8 cellular contexts compared by ENCODE assay signal in the genomic region with DNA sequence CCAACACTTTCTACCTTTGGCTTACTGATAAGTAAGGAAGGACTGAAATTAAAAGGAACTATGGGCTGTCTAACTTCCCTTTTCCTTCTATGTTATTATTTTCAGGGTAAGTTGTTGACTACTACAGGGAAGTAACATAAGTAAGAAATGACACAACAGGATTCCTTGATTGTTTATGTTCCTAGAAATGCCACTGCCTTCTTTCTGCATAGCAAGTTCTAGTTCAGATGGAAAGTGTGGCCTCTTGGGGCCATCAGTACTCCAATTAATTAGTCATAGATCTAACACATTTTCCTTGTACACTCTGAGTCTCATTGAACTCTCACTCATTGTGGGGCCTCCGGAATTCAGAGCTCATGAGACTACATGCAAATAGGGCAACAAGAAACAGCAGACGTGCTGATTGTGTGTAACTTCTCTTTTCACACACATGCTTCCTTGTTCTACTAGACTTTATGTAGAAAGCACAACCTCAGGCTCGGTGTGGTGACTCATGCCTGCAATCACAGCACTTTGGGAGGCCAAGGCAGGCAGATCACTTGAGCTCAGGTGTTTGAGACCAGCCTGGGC. TPM values are rescaled to one million over a fixed set of nuclear protein-coding genes. Genes with fewer than 3 reads are reported as not detected.
DNase-seq lines count a peak whose midpoint lies in the region; ATAC-seq and TF ChIP-seq lines count a peak whose summit lies in the region.

No MANE protein-coding gene starts in this region.

- H3K9me3 ChIP-seq in CD4-positive, CD25-positive, alpha-beta regulatory T cell (ENCODE audit: control insufficient read depth in 2 of 2, low read length in 2 of 2), result no peaks in the 10 kb centered on the region

- no peak overlapping the region for H3K4me3 Mint-ChIP-seq in CD4-positive, CD25-positive, alpha-beta regulatory T cell
- H3K4me3 Mint-ChIP-seq in activated B cell treated with CpG ODN at 0.5 μM for 24 hours, result peak overlapping the region; percentile 15
- H3K4me3 Mint-ChIP-seq in naive B cell, result peak overlapping the region in 3 of 8 donors; percentile 23 to 26 (median 25)

- H3K27me3 ChIP-seq in CD4-positive, CD25-positive, alpha-beta regulatory T cell (ENCODE audit: control insufficient read depth, insufficient read depth, low read length), result peaks cover 4% of the 10 kb centered on the region

- H3K27me3 Mint-ChIP-seq in CD4-positive, CD25-positive, alpha-beta regulatory T cell, result peaks cover 17% of the 10 kb centered on the region
- no peaks in the 10 kb centered on the region for H3K27me3 Mint-ChIP-seq in activated B cell treated with CpG ODN at 0.5 μM for 24 hours
- H3K27me3 Mint-ChIP-seq in naive B cell, result peaks cover 5 to 8% (median 7%) of the 10 kb centered on the region in 3 donors

- CTCF ChIA-PET in activated B cell treated with CpG ODN at 0.5 μM for 24 hours (lab: Charles Lee), result no interaction called here

- H3K4me1 ChIP-seq in CD4-positive, CD25-positive, alpha-beta regulatory T cell (ENCODE audit: control insufficient read depth, insufficient read depth, low read length, poor library complexity, severe bottlenecking), result no peaks in the 10 kb centered on the region

- DNase-seq in CD4-positive, CD25-positive, alpha-beta regulatory T cell, result peak in 1 of 3 donors; percentile 3
- DNase-seq in activated B cell treated with CpG ODN at 0.5 μM for 24 hours (no peak), naive B cell (peak; percentile 10), NCI-H2227 (lab: John Stamatoyannopoulos, UW; ENCODE audit: unreplicated experiment) (no peak), putamen (ENCODE audit: low spot score) (no peak)

- no peak overlapping the region for H3K27ac ChIP-seq in CD4-positive, CD25-positive, alpha-beta regulatory T cell (ENCODE audit: insufficient read depth, low read length, poor library complexity, severe bottlenecking)

- intact Hi-C loops in activated B cell treated with CpG ODN at 0.5 μM for 24 hours (cut with micrococcal nuclease), result loop anchor here (2.0 kb wide), 1 partner anchor 43 kb away; the partner anchor contains the start of gene TAX1BP1

- H3K36me3 Mint-ChIP-seq in CD4-positive, CD25-positive, alpha-beta regulatory T cell, result no peaks in the 10 kb centered on the region
- H3K36me3 Mint-ChIP-seq in activated B cell treated with CpG ODN at 0.5 μM for 24 hours (ENCODE audit: low read depth) (no peaks in the 10 kb centered on the region), naive B cell (no peaks in the 10 kb centered on the region)

- POLR2A ChIA-PET in activated B cell treated with CpG ODN at 0.5 μM for 24 hours (lab: Charles Lee), result interaction anchor here (0.6 to 1.4 kb wide), 3 partner anchors 16 to 42 kb away, joined by 3 to 5 read pairs (median 4); partner anchors contain the start of genes HIBADH and TAX1BP1

- peak; percentile 20 to 44 for ATAC-seq in CD4-positive, CD25-positive, alpha-beta regulatory T cell (ENCODE audit: low read depth in 2 of 2)
- ATAC-seq in GM19455 (IDR thresholded peaks at IDR 0.05; ENCODE audit: unreplicated experiment) (peak; percentile 73), HG03565 (IDR thresholded peaks at IDR 0.05; ENCODE audit: unreplicated experiment) (peak; percentile 70), activated B cell treated with CpG ODN at 0.5 μM for 24 hours (ENCODE audit: low read depth) (peak; percentile 92), naive B cell (ENCODE audit: low read depth in 2 of 2) (peak; percentile 89 to 94), GM19328 (IDR thresholded peaks at IDR 0.05; ENCODE audit: unreplicated experiment) (no peak)

- TF ChIP-seq CTCF in activated B cell treated with CpG ODN at 0.5 μM for 24 hours (IDR thresholded peaks at IDR 0.05), result no peak

- no peaks in the 10 kb centered on the region for H3K36me3 ChIP-seq in CD4-positive, CD25-positive, alpha-beta regulatory T cell (ENCODE audit: control insufficient read depth, insufficient read depth, low read length)

- H3K9me3 Mint-ChIP-seq in CD4-positive, CD25-positive, alpha-beta regulatory T cell, result no peaks in the 10 kb centered on the region
- H3K9me3 Mint-ChIP-seq in activated B cell treated with CpG ODN at 0.5 μM for 24 hours, result no peaks in the 10 kb centered on the region
- no peaks in the 10 kb centered on the region for H3K9me3 Mint-ChIP-seq in naive B cell

- no peaks in the 10 kb centered on the region for H3K4me1 Mint-ChIP-seq in CD4-positive, CD25-positive, alpha-beta regulatory T cell
- peaks cover 16% of the 10 kb centered on the region for H3K4me1 Mint-ChIP-seq in activated B cell treated with CpG ODN at 0.5 μM for 24 hours
- H3K4me1 Mint-ChIP-seq in naive B cell, result peaks cover 8 to 18% (median 9%) of the 10 kb centered on the region in 3 donors

- no peak overlapping the region for H3K27ac Mint-ChIP-seq in CD4-positive, CD25-positive, alpha-beta regulatory T cell
- H3K27ac Mint-ChIP-seq in activated B cell treated with CpG ODN at 0.5 μM for 24 hours (peak overlapping the region; percentile 79), naive B cell (peak overlapping the region; percentile 2 to 94 (median 78))

- no peak overlapping the region for H3K4me3 ChIP-seq in CD4-positive, CD25-positive, alpha-beta regulatory T cell (ENCODE audit: low read depth, low read length)

RNA-seq across cellular contexts. Expression of gene HIBADH, which starts 35.3 kb away (rescaled TPM):
- 6.1 TPM for total RNA-seq in CD4-positive, CD25-positive, alpha-beta regulatory T cell
- polyA plus RNA-seq in CD4-positive, CD25-positive, alpha-beta regulatory T cell, result 10 to 100 TPM; 24.8 to 33.0 (median 28.4) TPM
- total RNA-seq in activated B cell treated with CpG ODN at 0.5 μM for 24 hours, result 9.8 and 10.0 TPM in 2 replicates
- 10 to 100 TPM; 23.0 to 36.1 (median 25.9) TPM for polyA plus RNA-seq in naive B cell (ENCODE audit: low read depth in 6 of 6)

RNA-seq across cellular contexts. Expression of gene TAX1BP1, which starts 42.0 kb away (rescaled TPM):
- 159 TPM for total RNA-seq in CD4-positive, CD25-positive, alpha-beta regulatory T cell
- 100 to 1,000 TPM; 107 to 142 (median 121) TPM for polyA plus RNA-seq in CD4-positive, CD25-positive, alpha-beta regulatory T cell
- 61.4 and 64.7 TPM in 2 replicates for total RNA-seq in activated B cell treated with CpG ODN at 0.5 μM for 24 hours
- 100 to 1,000 TPM in 3 of 6 donors, 10 to 100 TPM in 3; 89.4 to 111 (median 100) TPM for polyA plus RNA-seq in naive B cell (ENCODE audit: low read depth in 6 of 6)

Comparison
In these comparisons a context has a peak if more than half of its experiments do, and no peak if none do; other contexts are left out.
1. H3K27ac Mint-ChIP-seq: peak in activated B cell treated with CpG ODN at 0.5 μM for 24 hours (single experiment) and naive B cell (6 of 6); none in CD4-positive, CD25-positive, alpha-beta regulatory T cell (0 of 3).